2 cellular contexts compared by ENCODE assay signal in the genomic region with DNA sequence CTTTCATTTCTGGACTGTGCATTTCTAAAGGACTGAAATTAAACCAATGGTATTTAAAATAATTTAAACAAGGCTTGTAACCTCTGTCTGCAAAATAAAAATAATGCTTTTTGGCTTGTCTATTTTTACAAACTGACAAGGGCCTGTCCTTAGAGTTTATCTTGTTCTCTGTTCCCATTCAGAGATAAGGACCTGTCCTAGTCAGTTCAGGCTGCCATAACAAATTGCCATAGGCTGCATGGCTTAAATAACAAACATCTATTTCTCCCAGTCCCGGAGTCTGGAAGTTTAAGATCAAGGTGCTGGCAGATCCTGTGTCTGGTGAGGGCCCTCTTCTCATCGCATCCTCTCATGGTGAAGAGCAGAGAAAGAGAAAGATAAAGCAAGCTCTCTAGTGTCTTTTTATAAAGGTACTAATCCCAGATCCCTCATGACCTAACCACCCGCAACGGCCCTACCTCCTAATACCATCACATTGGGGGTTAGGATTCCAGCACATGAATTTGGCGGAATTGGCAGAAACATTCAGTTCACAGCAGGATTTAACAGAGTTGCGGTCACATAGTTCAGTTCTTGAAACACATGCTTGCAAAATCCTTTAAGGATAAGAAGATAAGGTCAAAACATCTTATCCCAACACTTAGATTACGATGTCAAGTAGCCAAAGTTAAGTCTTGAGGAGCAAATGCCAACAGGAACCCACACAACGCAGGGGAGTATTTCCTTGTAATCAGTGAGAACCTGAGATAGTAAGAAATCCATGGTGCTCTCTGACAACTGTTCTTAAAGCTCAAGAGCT.
TF ChIP-seq lines count a peak whose summit lies in the region.

No MANE protein-coding gene starts in this region.

TF ChIP-seq in GM12891, 5 proteins besides CTCF, POLR2A, EP300 and RAD21:
- TF ChIP-seq POU2F2 (IDR thresholded peaks at IDR 0.05; ENCODE audit: low read depth, low read length) (no peak), POLR2AphosphoS5 (IDR thresholded peaks at IDR 0.05; ENCODE audit: low read depth, low read length) (no peak)
TF ChIP-seq in GM12891: peak in this region for 0.

TF ChIP-seq in K562, 482 proteins besides CTCF, POLR2A, EP300 and RAD21:
- no peak for TF ChIP-seq PBX2 (CRISPR knock-in tag; IDR thresholded peaks at IDR 0.05; ENCODE audit: low read depth)
- TF ChIP-seq PBX2 (tag; conservative IDR thresholded peaks at IDR 0.05; ENCODE audit: low read depth) = 0 out of 2 replicates have a peak, but pooled peaks have one; percentile 10
- TF ChIP-seq, protein P1, sequence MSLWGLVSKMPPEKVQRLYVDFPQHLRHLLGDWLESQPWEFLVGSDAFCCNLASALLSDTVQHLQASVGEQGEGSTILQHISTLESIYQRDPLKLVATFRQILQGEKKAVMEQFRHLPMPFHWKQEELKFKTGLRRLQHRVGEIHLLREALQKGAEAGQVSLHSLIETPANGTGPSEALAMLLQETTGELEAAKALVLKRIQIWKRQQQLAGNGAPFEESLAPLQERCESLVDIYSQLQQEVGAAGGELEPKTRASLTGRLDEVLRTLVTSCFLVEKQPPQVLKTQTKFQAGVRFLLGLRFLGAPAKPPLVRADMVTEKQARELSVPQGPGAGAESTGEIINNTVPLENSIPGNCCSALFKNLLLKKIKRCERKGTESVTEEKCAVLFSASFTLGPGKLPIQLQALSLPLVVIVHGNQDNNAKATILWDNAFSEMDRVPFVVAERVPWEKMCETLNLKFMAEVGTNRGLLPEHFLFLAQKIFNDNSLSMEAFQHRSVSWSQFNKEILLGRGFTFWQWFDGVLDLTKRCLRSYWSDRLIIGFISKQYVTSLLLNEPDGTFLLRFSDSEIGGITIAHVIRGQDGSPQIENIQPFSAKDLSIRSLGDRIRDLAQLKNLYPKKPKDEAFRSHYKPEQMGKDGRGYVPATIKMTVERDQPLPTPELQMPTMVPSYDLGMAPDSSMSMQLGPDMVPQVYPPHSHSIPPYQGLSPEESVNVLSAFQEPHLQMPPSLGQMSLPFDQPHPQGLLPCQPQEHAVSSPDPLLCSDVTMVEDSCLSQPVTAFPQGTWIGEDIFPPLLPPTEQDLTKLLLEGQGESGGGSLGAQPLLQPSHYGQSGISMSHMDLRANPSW (CRISPR knock-in tag; IDR thresholded peaks at IDR 0.05) = no peak
- TF ChIP-seq ZNF717 (CRISPR knock-in tag; IDR thresholded peaks at IDR 0.05) = no peak
- TF ChIP-seq MEIS2 (IDR thresholded peaks at IDR 0.05; ENCODE audit: partially characterized antibody) = peak; percentile 21
- peak; percentile 28; the same call in 1 of the 2 replicates for TF ChIP-seq ZNF79 (CRISPR knock-in tag; IDR thresholded peaks at IDR 0.05; ENCODE audit: low read depth)
- TF ChIP-seq CBX1 (IDR thresholded peaks at IDR 0.05; ENCODE audit: low read depth) = no peak
- no peak for TF ChIP-seq ZFPM2 (CRISPR knock-in tag; IDR thresholded peaks at IDR 0.05)
